In the genomic region with DNA sequence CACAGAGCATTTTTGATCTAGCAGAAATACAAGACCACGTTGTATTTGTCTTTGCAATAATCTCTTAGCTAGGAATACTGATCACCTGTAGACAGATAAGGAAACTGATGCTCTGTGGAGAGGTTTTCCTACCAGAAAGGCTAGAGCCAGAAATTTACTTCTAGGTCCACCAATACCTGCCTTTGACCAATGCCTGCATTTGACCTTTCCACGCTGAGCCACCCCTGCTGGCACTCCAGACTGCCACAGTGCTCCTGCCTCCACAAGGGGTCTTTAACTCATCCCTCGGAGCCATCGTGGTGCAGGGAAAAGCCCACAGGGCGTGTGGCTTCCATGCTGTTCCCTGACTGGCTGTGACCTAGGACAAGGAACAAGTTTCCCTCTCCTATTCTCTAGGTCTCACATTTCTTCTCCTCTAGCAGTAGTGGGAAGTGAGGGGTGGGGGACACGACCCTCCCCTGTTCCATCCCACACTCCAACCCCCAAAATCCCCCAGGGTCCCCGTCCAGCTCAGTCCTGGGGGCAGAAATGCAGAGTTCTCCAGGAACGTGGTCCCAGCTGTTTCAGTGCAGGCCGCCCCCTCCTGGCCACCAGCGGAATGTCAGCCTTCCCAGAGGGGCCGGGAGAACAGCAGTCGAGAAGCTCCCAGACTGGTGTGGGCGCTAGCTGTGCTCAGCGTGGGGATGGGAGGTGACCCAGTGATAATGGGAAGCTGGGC, we compare ENCODE assay signal across 8 cellular contexts. TPM values are rescaled to one million over a fixed set of nuclear protein-coding genes. Genes with fewer than 3 reads are reported as not detected.
A peak's percentile ranks its signal among the peaks of the same experiment; 100 is the strongest.
DNase-seq lines count a peak whose midpoint lies in the region; ATAC-seq and TF ChIP-seq lines count a peak whose summit lies in the region.

No MANE protein-coding gene starts in this region.

- no peaks in the 10 kb centered on the region for H3K9me3 Mint-ChIP-seq in activated naive CD8-positive, alpha-beta T cell treated with anti-CD3 and anti-CD28 coated beads, Interleukin-2, amount 50 U/mL, for 24 hours

- TF ChIP-seq POLR2A in heart left ventricle (IDR thresholded peaks at IDR 0.05) = no peak

- TF ChIP-seq CTCF in heart left ventricle (IDR thresholded peaks at IDR 0.05) = peak; percentile 85 to 96 (median 93)
- TF ChIP-seq CTCF in psoas muscle (IDR thresholded peaks at IDR 0.05) = peak; percentile 91

- ATAC-seq in activated naive CD8-positive, alpha-beta T cell treated with anti-CD3 and anti-CD28 coated beads, Interleukin-2, amount 50 U/mL, for 24 hours = peak; percentile 52
- peak; percentile 43 to 73 (median 67) for ATAC-seq in heart left ventricle
- ATAC-seq in psoas muscle = peak; percentile 54 to 74 (median 69)
- ATAC-seq in GM19023 (IDR thresholded peaks at IDR 0.05; ENCODE audit: unreplicated experiment) = no peak

- intact Hi-C loops in heart left ventricle (cut with DNase I) (loop anchor here (1.0 to 10.0 kb wide), 7 partner anchors 39 to 160 kb away; no protein-coding TSS in a partner anchor), psoas muscle (cut with DNase I) (loop anchor here (2.0 to 5.0 kb wide), 2 partner anchors 49 to 160 kb away; no protein-coding TSS in a partner anchor)

- H3K27ac ChIP-seq in heart left ventricle (peak overlapping the region in 11 of 12 donors; percentile 57 to 91 (median 82)), psoas muscle (no peak overlapping the region)

- H3K9me3 ChIP-seq in heart left ventricle (no peaks in the 10 kb centered on the region), psoas muscle (no peaks in the 10 kb centered on the region)

- peaks cover 10% of the 10 kb centered on the region for H3K4me1 Mint-ChIP-seq in activated naive CD8-positive, alpha-beta T cell treated with anti-CD3 and anti-CD28 coated beads, Interleukin-2, amount 50 U/mL, for 24 hours

- H3K4me3 Mint-ChIP-seq in activated naive CD8-positive, alpha-beta T cell treated with anti-CD3 and anti-CD28 coated beads, Interleukin-2, amount 50 U/mL, for 24 hours = no peak overlapping the region

- peaks cover 0 to 51% (median 2%) of the 10 kb centered on the region in 9 donors for H3K27me3 ChIP-seq in heart left ventricle
- H3K27me3 ChIP-seq in psoas muscle (ENCODE audit: insufficient read depth in 3 of 3, low read length in 2 of 3) = peaks cover 0 to 5% (median 0%) of the 10 kb centered on the region in 3 donors

- WGBS in heart left ventricle, 4 donors = 8 to 16% (median 13%) methylated on average over 13 to 14 of the region's 14 CpGs
- WGBS in psoas muscle, 3 donors = 13 to 16% (median 15%) methylated on average over 13 to 14 of the region's 14 CpGs

- H3K4me1 ChIP-seq in heart left ventricle (peaks cover 0 to 68% (median 36%) of the 10 kb centered on the region in 12 donors), psoas muscle (peaks cover 17% of the 10 kb centered on the region)

- peaks cover 44% of the 10 kb centered on the region for H3K27me3 Mint-ChIP-seq in activated naive CD8-positive, alpha-beta T cell treated with anti-CD3 and anti-CD28 coated beads, Interleukin-2, amount 50 U/mL, for 24 hours

- DNase-seq in ELR (ENCODE audit: low read depth) (peak; percentile 62), HuH-7.5 (ENCODE audit: low spot score) (peak; percentile 83), T follicular helper cell (ENCODE audit: low read depth) (peak; percentile 38), heart left ventricle (peak; percentile 81 to 91 (median 84)), psoas muscle (peak; percentile 82 to 88), ureter (ENCODE audit: low spot score) (peak; percentile 86)
- peak; percentile 75 for DNase-seq in activated naive CD8-positive, alpha-beta T cell treated with anti-CD3 and anti-CD28 coated beads, Interleukin-2, amount 50 U/mL, for 24 hours

- H3K4me3 ChIP-seq in heart left ventricle (peak overlapping the region in 6 of 12 donors; percentile 54 to 77 (median 64)), psoas muscle (no peak overlapping the region)

- H3K36me3 Mint-ChIP-seq in activated naive CD8-positive, alpha-beta T cell treated with anti-CD3 and anti-CD28 coated beads, Interleukin-2, amount 50 U/mL, for 24 hours (ENCODE audit: low read depth) = no peaks in the 10 kb centered on the region

- H3K36me3 ChIP-seq in heart left ventricle = no peaks in the 10 kb centered on the region
- H3K36me3 ChIP-seq in psoas muscle (ENCODE audit: insufficient read depth in 1 of 2, low read depth in 1 of 2) = no peaks in the 10 kb centered on the region

- no peak overlapping the region for H3K27ac Mint-ChIP-seq in activated naive CD8-positive, alpha-beta T cell treated with anti-CD3 and anti-CD28 coated beads, Interleukin-2, amount 50 U/mL, for 24 hours

RNA-seq across cellular contexts. Expression of a gene that starts 1.4 kb away (rescaled TPM):
- total RNA-seq in heart left ventricle = 10 to 100 TPM; 17.4 to 81.1 (median 42.8) TPM
- polyA plus RNA-seq in heart left ventricle = 10 to 100 TPM; 37.9 to 68.1 TPM
- 10 to 100 TPM; 15.4 to 41.1 (median 36.4) TPM for total RNA-seq in psoas muscle
- polyA plus RNA-seq in psoas muscle = 10 to 100 TPM; 10.6 to 16.3 (median 15.5) TPM
- 31.9 TPM for total RNA-seq in ureter

RNA-seq across cellular contexts. Expression of a gene that starts 57.0 kb away (rescaled TPM):
- total RNA-seq in heart left ventricle (10 to 100 TPM in 7 of 9 donors, 1 to 10 TPM in 2; 9.3 to 23.2 (median 11.6) TPM), psoas muscle (10 to 100 TPM; 12.0 to 95.8 (median 35.9) TPM), ureter (26.0 TPM)
- polyA plus RNA-seq in heart left ventricle (1 to 10 TPM; 6.3 to 9.3 TPM), psoas muscle (10 to 100 TPM; 12.0 to 30.2 (median 13.8) TPM)
